26 cellular contexts compared by ENCODE assay signal in genomic region chr19:13561461-13561860, GRCh38. TPM values are rescaled to one million over a fixed set of nuclear protein-coding genes. Genes with fewer than 3 reads are reported as not detected.
DNase-seq lines count a peak whose midpoint lies in the region; ATAC-seq and TF ChIP-seq lines count a peak whose summit lies in the region.
"Had no signal": no experiment of that assay in that cellular context is flagged by ENCODE, and none has a peak within 500 bp of the region (broad histone marks: within the 10 kb centered on the region; RNA-seq: fewer than 3 reads in every experiment).

No MANE protein-coding gene starts in this region.

- DNase-seq in G401 (ENCODE audit: low spot score) (peak; percentile 72), cerebellar cortex (ENCODE audit: low spot score) (peak; percentile 69), cerebellum (ENCODE audit: low spot score) (peak; percentile 33), erythroblast (lab: John Stamatoyannopoulos, UW) (no peak)
- DNase-seq: 8988T; ACHN; AML-193; BE2C; Caco-2; Calu3; CD4-positive, alpha-beta memory T cell; CD4-positive, alpha-beta T cell; CD4-positive, CD25-positive, alpha-beta regulatory T cell; CD8-positive, alpha-beta memory T cell; CD8-positive, alpha-beta T cell; COR-L47; DMS 273 treated with DMSO at 0.1 percent for 48 hours; DMS153; DMS53; DMS79; DMS79 treated with DMSO at 0.1 percent for 48 hours; DND-41; EL had no signal

- ATAC-seq in HG02973 (IDR thresholded peaks at IDR 0.05; ENCODE audit: unreplicated experiment), result no peak
- no peak for ATAC-seq in GM21515 (IDR thresholded peaks at IDR 0.05; ENCODE audit: unreplicated experiment)
- ATAC-seq: A549; CD8-positive, alpha-beta T cell had no signal

- no peak for TF ChIP-seq POLR2A in erythroblast (IDR thresholded peaks at IDR 0.05; ENCODE audit: low read length)

- in situ Hi-C loops in G401 (cut with HindIII; ENCODE audit: low sequenced_read_pairs), result no loop called here

RNA-seq across cellular contexts. Expression of gene CACNA1A, which starts 55.2 kb away (rescaled TPM):
- 0.24 and 0.31 TPM in 2 replicates for total RNA-seq in G401 (2014; rRNA removed; shearing (Covaris generic))
- total RNA-seq in cerebellum, result 119 TPM
- total RNA-seq: Caco-2 had no signal

Comparison
In these comparisons a context has a peak if more than half of its experiments do, and no peak if none do; other contexts are left out.
1. DNase-seq: peak in G401 (single experiment), cerebellar cortex (single experiment) and cerebellum (single experiment); none in erythroblast (0 of 2).
2. RNA of gene CACNA1A, which starts 55.2 kb away (total RNA-seq): 119 TPM in cerebellum (single experiment); 0.24 to 0.31 TPM in G401; every median in the first group is over 10 times any median in the second.